ENCODE assay signal across 1 cellular context in the genomic region with DNA sequence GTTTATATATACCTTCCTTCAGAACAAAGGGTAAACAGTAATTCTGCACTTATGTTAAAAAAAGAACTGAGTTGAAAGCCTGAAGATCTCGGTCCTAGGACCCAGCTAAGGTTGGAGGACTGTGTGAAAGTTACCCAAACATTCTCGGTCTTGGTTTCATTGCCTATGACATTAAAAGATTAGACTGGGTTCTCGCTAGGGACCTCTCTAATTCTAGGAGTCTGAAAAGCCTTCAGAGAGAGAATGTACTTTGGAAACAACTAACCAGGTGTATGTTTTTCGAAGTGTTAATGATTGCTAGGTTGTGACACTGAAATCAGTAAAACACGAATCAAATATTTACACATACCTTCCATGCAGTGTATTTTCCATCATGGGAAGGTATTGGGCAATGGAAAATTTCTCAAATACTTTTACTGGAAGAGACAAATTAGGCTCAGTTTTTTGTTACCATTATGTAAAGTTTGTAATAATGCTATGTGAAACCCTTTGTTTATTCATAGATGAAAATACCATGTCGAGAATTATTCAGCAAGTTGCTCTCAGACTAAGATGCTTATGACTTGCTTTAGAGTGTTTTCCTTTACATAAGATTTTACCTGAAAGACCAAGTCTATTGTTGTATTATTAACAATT.
TF ChIP-seq lines count a peak whose summit lies in the region.

No MANE protein-coding gene starts in this region.

TF ChIP-seq in HepG2, 621 proteins besides CTCF, POLR2A, EP300 and RAD21 (continued from another document and continues in another):
- TF ChIP-seq, protein P1, sequence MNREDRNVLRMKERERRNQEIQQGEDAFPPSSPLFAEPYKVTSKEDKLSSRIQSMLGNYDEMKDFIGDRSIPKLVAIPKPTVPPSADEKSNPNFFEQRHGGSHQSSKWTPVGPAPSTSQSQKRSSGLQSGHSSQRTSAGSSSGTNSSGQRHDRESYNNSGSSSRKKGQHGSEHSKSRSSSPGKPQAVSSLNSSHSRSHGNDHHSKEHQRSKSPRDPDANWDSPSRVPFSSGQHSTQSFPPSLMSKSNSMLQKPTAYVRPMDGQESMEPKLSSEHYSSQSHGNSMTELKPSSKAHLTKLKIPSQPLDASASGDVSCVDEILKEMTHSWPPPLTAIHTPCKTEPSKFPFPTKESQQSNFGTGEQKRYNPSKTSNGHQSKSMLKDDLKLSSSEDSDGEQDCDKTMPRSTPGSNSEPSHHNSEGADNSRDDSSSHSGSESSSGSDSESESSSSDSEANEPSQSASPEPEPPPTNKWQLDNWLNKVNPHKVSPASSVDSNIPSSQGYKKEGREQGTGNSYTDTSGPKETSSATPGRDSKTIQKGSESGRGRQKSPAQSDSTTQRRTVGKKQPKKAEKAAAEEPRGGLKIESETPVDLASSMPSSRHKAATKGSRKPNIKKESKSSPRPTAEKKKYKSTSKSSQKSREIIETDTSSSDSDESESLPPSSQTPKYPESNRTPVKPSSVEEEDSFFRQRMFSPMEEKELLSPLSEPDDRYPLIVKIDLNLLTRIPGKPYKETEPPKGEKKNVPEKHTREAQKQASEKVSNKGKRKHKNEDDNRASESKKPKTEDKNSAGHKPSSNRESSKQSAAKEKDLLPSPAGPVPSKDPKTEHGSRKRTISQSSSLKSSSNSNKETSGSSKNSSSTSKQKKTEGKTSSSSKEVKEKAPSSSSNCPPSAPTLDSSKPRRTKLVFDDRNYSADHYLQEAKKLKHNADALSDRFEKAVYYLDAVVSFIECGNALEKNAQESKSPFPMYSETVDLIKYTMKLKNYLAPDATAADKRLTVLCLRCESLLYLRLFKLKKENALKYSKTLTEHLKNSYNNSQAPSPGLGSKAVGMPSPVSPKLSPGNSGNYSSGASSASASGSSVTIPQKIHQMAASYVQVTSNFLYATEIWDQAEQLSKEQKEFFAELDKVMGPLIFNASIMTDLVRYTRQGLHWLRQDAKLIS (CRISPR knock-in tag; IDR thresholded peaks at IDR 0.05): peak; percentile 72
- TF ChIP-seq NCOA1 (CRISPR knock-in tag; IDR thresholded peaks at IDR 0.05) (peak; percentile 98; the same call in 1 of the 2 replicates), FOSL2 (CRISPR knock-in tag; IDR thresholded peaks at IDR 0.05) (peak; percentile 63; the same call in 1 of the 2 replicates), CCDC6 (CRISPR knock-in tag; IDR thresholded peaks at IDR 0.05) (peak; percentile 55; the same call in 1 of the 2 replicates), SMC3 (IDR thresholded peaks at IDR 0.05; ENCODE audit: low read length) (peak; percentile 62), IKZF4 (CRISPR knock-in tag; IDR thresholded peaks at IDR 0.05; ENCODE audit: borderline replicate concordance, low read depth, not compliant biosample characterization) (no peak), ZNF746 (CRISPR knock-in tag; IDR thresholded peaks at IDR 0.05) (no peak), HNRNPL (IDR thresholded peaks at IDR 0.05; ENCODE audit: low read depth, low read length) (no peak), ZMYM4 (CRISPR knock-in tag; IDR thresholded peaks at IDR 0.05) (peak; percentile 61), ISL2 (CRISPR knock-in tag; IDR thresholded peaks at IDR 0.05) (peak; percentile 100), FOXA3 (CRISPR knock-in tag; IDR thresholded peaks at IDR 0.05) (peak; percentile 99), ZNF460 (CRISPR knock-in tag; IDR thresholded peaks at IDR 0.05; ENCODE audit: borderline replicate concordance) (peak; percentile 52; the same call in 1 of the 2 replicates), DPF2 (CRISPR knock-in tag; IDR thresholded peaks at IDR 0.05; ENCODE audit: borderline replicate concordance, low read depth) (peak; percentile 99), ZNF382 (CRISPR knock-in tag; IDR thresholded peaks at IDR 0.05; ENCODE audit: borderline replicate concordance) (no peak), NCOA5 (CRISPR knock-in tag; IDR thresholded peaks at IDR 0.05) (no peak), NFKBIZ (CRISPR knock-in tag; IDR thresholded peaks at IDR 0.05) (peak; percentile 99), EHMT2 (IDR thresholded peaks at IDR 0.05; ENCODE audit: borderline replicate concordance, low read depth, low read length) (peak; percentile 61; the same call in 1 of the 2 replicates), CBFB (CRISPR knock-in tag; IDR thresholded peaks at IDR 0.05) (no peak), BRCA1 (CRISPR knock-in tag; IDR thresholded peaks at IDR 0.05) (peak; percentile 62; the same call in 1 of the 2 replicates), CREM (IDR thresholded peaks at IDR 0.05) (peak; percentile 98), CREM (CRISPR knock-in tag; IDR thresholded peaks at IDR 0.05) (no peak), ZNF629 (CRISPR knock-in tag; conservative IDR thresholded peaks at IDR 0.05) (peak; percentile 42), ZNF205 (CRISPR knock-in tag; IDR thresholded peaks at IDR 0.05) (peak; percentile 71), ZSCAN31 (CRISPR knock-in tag; IDR thresholded peaks at IDR 0.05; ENCODE audit: low read depth) (no peak), ZNF354B (CRISPR knock-in tag; IDR thresholded peaks at IDR 0.05) (no peak), AGO2 (optimal IDR thresholded peaks at IDR 0.05; ENCODE audit: low read depth, low read length) (no peak), REPIN1 (CRISPR knock-in tag; IDR thresholded peaks at IDR 0.05; ENCODE audit: borderline replicate concordance, low read depth) (peak; percentile 65; the same call in 1 of the 2 replicates), TAF1 (CRISPR knock-in tag; IDR thresholded peaks at IDR 0.05) (peak; percentile 40), PHF21A (CRISPR knock-in tag; IDR thresholded peaks at IDR 0.05) (peak; percentile 95), MXD4 (CRISPR knock-in tag; IDR thresholded peaks at IDR 0.05) (peak; percentile 61), ZNF335 (CRISPR knock-in tag; IDR thresholded peaks at IDR 0.05) (peak; percentile 67; the same call in 1 of the 2 replicates), ZNF12 (CRISPR knock-in tag; IDR thresholded peaks at IDR 0.05) (peak; percentile 79; the same call in 1 of the 2 replicates), ZNF136 (CRISPR knock-in tag; IDR thresholded peaks at IDR 0.05; ENCODE audit: low read depth) (peak; percentile 92; the same call in 1 of the 2 replicates)
- TF ChIP-seq, protein P2, sequence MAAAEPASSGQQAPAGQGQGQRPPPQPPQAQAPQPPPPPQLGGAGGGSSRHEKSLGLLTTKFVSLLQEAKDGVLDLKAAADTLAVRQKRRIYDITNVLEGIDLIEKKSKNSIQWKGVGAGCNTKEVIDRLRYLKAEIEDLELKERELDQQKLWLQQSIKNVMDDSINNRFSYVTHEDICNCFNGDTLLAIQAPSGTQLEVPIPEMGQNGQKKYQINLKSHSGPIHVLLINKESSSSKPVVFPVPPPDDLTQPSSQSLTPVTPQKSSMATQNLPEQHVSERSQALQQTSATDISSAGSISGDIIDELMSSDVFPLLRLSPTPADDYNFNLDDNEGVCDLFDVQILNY (CRISPR knock-in tag; conservative IDR thresholded peaks at IDR 0.05): no peak
- TF ChIP-seq, protein P3, sequence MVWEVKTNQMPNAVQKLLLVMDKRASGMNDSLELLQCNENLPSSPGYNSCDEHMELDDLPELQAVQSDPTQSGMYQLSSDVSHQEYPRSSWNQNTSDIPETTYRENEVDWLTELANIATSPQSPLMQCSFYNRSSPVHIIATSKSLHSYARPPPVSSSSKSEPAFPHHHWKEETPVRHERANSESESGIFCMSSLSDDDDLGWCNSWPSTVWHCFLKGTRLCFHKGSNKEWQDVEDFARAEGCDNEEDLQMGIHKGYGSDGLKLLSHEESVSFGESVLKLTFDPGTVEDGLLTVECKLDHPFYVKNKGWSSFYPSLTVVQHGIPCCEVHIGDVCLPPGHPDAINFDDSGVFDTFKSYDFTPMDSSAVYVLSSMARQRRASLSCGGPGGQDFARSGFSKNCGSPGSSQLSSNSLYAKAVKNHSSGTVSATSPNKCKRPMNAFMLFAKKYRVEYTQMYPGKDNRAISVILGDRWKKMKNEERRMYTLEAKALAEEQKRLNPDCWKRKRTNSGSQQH (CRISPR knock-in tag; IDR thresholded peaks at IDR 0.05; ENCODE audit: low read depth): no peak; the same call in 1 of the 2 replicates
- TF ChIP-seq, protein P4, sequence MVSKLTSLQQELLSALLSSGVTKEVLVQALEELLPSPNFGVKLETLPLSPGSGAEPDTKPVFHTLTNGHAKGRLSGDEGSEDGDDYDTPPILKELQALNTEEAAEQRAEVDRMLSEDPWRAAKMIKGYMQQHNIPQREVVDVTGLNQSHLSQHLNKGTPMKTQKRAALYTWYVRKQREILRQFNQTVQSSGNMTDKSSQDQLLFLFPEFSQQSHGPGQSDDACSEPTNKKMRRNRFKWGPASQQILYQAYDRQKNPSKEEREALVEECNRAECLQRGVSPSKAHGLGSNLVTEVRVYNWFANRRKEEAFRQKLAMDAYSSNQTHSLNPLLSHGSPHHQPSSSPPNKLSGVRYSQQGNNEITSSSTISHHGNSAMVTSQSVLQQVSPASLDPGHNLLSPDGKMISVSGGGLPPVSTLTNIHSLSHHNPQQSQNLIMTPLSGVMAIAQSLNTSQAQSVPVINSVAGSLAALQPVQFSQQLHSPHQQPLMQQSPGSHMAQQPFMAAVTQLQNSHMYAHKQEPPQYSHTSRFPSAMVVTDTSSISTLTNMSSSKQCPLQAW (CRISPR knock-in tag; IDR thresholded peaks at IDR 0.05): peak; percentile 84; the same call in 1 of the 2 replicates
- TF ChIP-seq, protein P5, sequence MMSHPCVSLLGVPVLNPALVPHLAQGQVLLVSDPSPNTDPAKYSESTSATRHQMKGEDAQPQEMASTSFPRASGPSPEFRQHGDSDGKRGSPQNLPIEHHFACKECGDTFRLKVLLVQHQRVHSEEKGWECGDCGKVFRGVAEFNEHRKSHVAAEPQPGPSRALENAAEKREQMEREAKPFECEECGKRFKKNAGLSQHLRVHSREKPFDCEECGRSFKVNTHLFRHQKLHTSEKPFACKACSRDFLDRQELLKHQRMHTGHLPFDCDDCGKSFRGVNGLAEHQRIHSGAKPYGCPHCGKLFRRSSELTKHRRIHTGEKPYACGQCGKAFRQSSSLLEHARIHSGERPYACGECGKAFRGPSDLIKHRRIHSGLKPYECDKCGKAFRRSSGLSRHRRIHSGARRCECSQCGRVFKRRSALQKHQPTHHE (CRISPR knock-in tag; IDR thresholded peaks at IDR 0.05; ENCODE audit: borderline replicate concordance): peak; percentile 49; the same call in 1 of the 2 replicates
- TF ChIP-seq, protein P6, sequence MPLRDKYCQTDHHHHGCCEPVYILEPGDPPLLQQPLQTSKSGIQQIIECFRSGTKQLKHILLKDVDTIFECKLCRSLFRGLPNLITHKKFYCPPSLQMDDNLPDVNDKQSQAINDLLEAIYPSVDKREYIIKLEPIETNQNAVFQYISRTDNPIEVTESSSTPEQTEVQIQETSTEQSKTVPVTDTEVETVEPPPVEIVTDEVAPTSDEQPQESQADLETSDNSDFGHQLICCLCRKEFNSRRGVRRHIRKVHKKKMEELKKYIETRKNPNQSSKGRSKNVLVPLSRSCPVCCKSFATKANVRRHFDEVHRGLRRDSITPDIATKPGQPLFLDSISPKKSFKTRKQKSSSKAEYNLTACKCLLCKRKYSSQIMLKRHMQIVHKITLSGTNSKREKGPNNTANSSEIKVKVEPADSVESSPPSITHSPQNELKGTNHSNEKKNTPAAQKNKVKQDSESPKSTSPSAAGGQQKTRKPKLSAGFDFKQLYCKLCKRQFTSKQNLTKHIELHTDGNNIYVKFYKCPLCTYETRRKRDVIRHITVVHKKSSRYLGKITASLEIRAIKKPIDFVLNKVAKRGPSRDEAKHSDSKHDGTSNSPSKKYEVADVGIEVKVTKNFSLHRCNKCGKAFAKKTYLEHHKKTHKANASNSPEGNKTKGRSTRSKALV (CRISPR knock-in tag; IDR thresholded peaks at IDR 0.05): peak; percentile 47; the same call in 1 of the 2 replicates
- TF ChIP-seq, protein P7, sequence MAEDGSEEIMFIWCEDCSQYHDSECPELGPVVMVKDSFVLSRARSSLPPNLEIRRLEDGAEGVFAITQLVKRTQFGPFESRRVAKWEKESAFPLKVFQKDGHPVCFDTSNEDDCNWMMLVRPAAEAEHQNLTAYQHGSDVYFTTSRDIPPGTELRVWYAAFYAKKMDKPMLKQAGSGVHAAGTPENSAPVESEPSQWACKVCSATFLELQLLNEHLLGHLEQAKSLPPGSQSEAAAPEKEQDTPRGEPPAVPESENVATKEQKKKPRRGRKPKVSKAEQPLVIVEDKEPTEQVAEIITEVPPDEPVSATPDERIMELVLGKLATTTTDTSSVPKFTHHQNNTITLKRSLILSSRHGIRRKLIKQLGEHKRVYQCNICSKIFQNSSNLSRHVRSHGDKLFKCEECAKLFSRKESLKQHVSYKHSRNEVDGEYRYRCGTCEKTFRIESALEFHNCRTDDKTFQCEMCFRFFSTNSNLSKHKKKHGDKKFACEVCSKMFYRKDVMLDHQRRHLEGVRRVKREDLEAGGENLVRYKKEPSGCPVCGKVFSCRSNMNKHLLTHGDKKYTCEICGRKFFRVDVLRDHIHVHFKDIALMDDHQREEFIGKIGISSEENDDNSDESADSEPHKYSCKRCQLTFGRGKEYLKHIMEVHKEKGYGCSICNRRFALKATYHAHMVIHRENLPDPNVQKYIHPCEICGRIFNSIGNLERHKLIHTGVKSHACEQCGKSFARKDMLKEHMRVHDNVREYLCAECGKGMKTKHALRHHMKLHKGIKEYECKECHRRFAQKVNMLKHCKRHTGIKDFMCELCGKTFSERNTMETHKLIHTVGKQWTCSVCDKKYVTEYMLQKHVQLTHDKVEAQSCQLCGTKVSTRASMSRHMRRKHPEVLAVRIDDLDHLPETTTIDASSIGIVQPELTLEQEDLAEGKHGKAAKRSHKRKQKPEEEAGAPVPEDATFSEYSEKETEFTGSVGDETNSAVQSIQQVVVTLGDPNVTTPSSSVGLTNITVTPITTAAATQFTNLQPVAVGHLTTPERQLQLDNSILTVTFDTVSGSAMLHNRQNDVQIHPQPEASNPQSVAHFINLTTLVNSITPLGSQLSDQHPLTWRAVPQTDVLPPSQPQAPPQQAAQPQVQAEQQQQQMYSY (CRISPR knock-in tag; IDR thresholded peaks at IDR 0.05): no peak
- TF ChIP-seq, protein P8, sequence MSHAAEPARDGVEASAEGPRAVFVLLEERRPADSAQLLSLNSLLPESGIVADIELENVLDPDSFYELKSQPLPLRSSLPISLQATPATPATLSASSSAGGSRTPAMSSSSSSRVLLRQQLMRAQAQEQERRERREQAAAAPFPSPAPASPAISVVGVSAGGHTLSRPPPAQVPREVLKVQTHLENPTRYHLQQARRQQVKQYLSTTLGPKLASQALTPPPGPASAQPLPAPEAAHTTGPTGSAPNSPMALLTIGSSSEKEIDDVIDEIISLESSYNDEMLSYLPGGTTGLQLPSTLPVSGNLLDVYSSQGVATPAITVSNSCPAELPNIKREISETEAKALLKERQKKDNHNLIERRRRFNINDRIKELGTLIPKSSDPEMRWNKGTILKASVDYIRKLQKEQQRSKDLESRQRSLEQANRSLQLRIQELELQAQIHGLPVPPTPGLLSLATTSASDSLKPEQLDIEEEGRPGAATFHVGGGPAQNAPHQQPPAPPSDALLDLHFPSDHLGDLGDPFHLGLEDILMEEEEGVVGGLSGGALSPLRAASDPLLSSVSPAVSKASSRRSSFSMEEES (CRISPR knock-in tag; IDR thresholded peaks at IDR 0.05): peak; percentile 98
- TF ChIP-seq, protein P9, sequence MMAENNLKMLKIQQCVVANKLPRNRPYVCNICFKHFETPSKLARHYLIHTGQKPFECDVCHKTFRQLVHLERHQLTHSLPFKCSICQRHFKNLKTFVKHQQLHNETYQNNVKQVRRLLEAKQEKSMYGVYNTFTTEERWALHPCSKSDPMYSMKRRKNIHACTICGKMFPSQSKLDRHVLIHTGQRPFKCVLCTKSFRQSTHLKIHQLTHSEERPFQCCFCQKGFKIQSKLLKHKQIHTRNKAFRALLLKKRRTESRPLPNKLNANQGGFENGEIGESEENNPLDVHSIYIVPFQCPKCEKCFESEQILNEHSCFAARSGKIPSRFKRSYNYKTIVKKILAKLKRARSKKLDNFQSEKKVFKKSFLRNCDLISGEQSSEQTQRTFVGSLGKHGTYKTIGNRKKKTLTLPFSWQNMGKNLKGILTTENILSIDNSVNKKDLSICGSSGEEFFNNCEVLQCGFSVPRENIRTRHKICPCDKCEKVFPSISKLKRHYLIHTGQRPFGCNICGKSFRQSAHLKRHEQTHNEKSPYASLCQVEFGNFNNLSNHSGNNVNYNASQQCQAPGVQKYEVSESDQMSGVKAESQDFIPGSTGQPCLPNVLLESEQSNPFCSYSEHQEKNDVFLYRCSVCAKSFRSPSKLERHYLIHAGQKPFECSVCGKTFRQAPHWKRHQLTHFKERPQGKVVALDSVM (CRISPR knock-in tag; IDR thresholded peaks at IDR 0.05): peak; percentile 4; the same call in 1 of the 2 replicates
